Comparison of ENCODE assay signal across 20 cellular contexts in genomic region chr14:76136476-76137160, GRCh38. TPM values are rescaled to one million over a fixed set of nuclear protein-coding genes. Genes with fewer than 3 reads are reported as not detected.
DNase-seq lines count a peak whose midpoint lies in the region; ATAC-seq and TF ChIP-seq lines count a peak whose summit lies in the region.
"Had no signal": no experiment of that assay in that cellular context is flagged by ENCODE, and none has a peak within 500 bp of the region (broad histone marks: within the 10 kb centered on the region; RNA-seq: fewer than 3 reads in every experiment).

No MANE protein-coding gene starts in this region.

- in situ Hi-C loops in KBM-7 (cut with MboI; ENCODE audit: low pct_unique_long_range_greater_than_20kb, low sequenced_read_pairs), result no loop called here

- peaks cover 94% of the 10 kb centered on the region for H3K27me3 Mint-ChIP-seq in neural crest cell (ENCODE audit: low read depth)

- H3K4me3 Mint-ChIP-seq in neural crest cell, result peak overlapping the region; percentile 62
- H3K4me3 Mint-ChIP-seq: CD8-positive, alpha-beta memory T cell; HFFc6 had no signal

- H3K9me3 Mint-ChIP-seq in neural crest cell, result no peaks in the 10 kb centered on the region
- H3K9me3 Mint-ChIP-seq: HFFc6 had no signal

- ATAC-seq in SK-N-SH treated with all-trans-retinoic acid at 6 μM for 48 hours (0 out of 3 replicates have a peak, but pooled peaks have one; percentile 49), HG03045 (IDR thresholded peaks at IDR 0.05; ENCODE audit: unreplicated experiment) (no peak), GM18858 (IDR thresholded peaks at IDR 0.05; ENCODE audit: unreplicated experiment) (no peak)
- ATAC-seq: GM12878, Panc1 had no signal

- H3K36me3 Mint-ChIP-seq in neural crest cell (ENCODE audit: low read depth), result no peaks in the 10 kb centered on the region

- no peak overlapping the region for H3K27ac Mint-ChIP-seq in neural crest cell (ENCODE audit: unreplicated experiment)
- H3K27ac Mint-ChIP-seq: CD8-positive, alpha-beta memory T cell; HFFc6 had no signal

- DNase-seq in NCI-H1105 (lab: John Stamatoyannopoulos, UW) (peak; percentile 63), NCI-H146 treated with DMSO at 0.1 percent for 48 hours (lab: John Stamatoyannopoulos, UW; ENCODE audit: unreplicated experiment) (peak; percentile 2), neural crest cell (ENCODE audit: low read depth, low spot score) (no peak), germinal center (ENCODE audit: low spot score) (no peak), KBM-7 (no peak)
- DNase-seq: C1 segment of cervical spinal cord; CD8-positive, alpha-beta memory T cell; DMS53; EL; HFFc6; Kasumi-1; MG63; NCI-H1092; NCI-H187 treated with DMSO at 0.1 percent for 48 hours; NCI-H774 had no signal

- peaks cover 15% of the 10 kb centered on the region for H3K4me1 Mint-ChIP-seq in neural crest cell

- TF ChIP-seq CTCF in neural crest cell (conservative IDR thresholded peaks at IDR 0.05), result no peak

TF ChIP-seq in SK-N-SH treated with all-trans-retinoic acid at 6 μM for 48 hours, 23 proteins besides CTCF, POLR2A, EP300 and RAD21:
- no peak for TF ChIP-seq CSRNP3 (CRISPR knock-in tag; IDR thresholded peaks at IDR 0.05)
- TF ChIP-seq CSDC2 (CRISPR knock-in tag; IDR thresholded peaks at IDR 0.05), result no peak
- no peak for TF ChIP-seq ZNF565 (CRISPR knock-in tag; conservative IDR thresholded peaks at IDR 0.05; ENCODE audit: low read depth)
- no peak for TF ChIP-seq OSR1 (CRISPR knock-in tag; IDR thresholded peaks at IDR 0.05)
- TF ChIP-seq PATZ1 (CRISPR knock-in tag; IDR thresholded peaks at IDR 0.05; ENCODE audit: borderline replicate concordance), result no peak
- TF ChIP-seq PPARA (CRISPR knock-in tag; IDR thresholded peaks at IDR 0.05; ENCODE audit: borderline replicate concordance), result no peak
- no peak for TF ChIP-seq GLIS3 (CRISPR knock-in tag; IDR thresholded peaks at IDR 0.05)
- no peak for TF ChIP-seq CREB5 (CRISPR knock-in tag; IDR thresholded peaks at IDR 0.05; ENCODE audit: low read depth)
- TF ChIP-seq ZC3H10 (CRISPR knock-in tag; IDR thresholded peaks at IDR 0.05), result no peak
- no peak for TF ChIP-seq TOX (CRISPR knock-in tag; IDR thresholded peaks at IDR 0.05; ENCODE audit: borderline replicate concordance)
- TF ChIP-seq ZNF70 (CRISPR knock-in tag; IDR thresholded peaks at IDR 0.05), result no peak
- TF ChIP-seq ZNF8 (CRISPR knock-in tag; IDR thresholded peaks at IDR 0.05), result no peak
- TF ChIP-seq SNAI2 (CRISPR knock-in tag; IDR thresholded peaks at IDR 0.05), result no peak
- no peak for TF ChIP-seq BACH2 (CRISPR knock-in tag; IDR thresholded peaks at IDR 0.05; ENCODE audit: borderline replicate concordance)
- no peak for TF ChIP-seq RARB (CRISPR knock-in tag; IDR thresholded peaks at IDR 0.05)
- TF ChIP-seq ESRRG (CRISPR knock-in tag; IDR thresholded peaks at IDR 0.05), result no peak

RNA-seq across cellular contexts. Expression of gene GPATCH2L, which starts 15.1 kb away (rescaled TPM):
- total RNA-seq in neural crest cell, result 67.1 and 73.1 TPM in 2 replicates

Comparison
In these comparisons a context has a peak if more than half of its experiments do, and no peak if none do; other contexts are left out.
1. DNase-seq: peak in NCI-H1105 (single experiment) and NCI-H146 treated with DMSO at 0.1 percent for 48 hours (single experiment); none in neural crest cell (single experiment), germinal center (single experiment) and KBM-7 (single experiment).